Comparison of ENCODE assay signal across 8 cellular contexts in the genomic region with DNA sequence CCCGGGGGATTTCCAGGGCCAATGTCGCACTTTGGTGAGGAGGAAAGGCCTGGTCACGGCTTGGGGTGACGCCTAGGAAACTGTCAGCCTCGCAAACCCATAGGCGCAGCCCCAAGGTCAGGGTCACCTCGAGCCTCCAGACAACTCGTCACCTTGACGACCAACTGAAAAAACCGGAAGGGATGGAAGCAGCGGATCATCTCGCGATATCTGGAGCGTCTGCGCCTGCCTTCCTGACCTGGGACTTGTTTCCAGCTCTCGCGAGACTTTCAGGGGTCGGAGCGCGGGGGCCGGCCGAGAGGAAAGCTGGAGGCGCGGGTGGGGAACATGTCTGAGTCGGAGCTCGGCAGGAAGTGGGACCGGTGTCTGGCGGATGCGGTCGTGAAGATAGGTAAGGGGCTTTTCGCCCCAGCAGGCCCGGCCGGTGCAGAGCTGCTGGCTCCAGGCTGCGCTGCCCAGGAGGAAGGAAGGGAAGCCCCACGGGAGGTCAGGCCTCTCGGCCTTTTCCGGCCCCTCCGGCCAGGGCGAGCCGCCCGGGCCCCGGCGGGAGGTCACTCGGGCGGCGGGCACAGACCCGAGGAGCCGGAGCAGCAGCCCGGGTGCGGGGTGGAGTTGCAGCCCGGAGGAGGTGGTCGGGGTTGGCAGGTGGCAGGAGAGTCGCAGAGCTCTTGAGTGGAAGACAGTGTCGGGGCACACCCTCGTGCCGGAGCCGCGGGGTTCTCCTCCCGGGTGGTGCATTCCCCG. TPM values are rescaled to one million over a fixed set of nuclear protein-coding genes. Genes with fewer than 3 reads are reported as not detected.
A peak's percentile ranks its signal among the peaks of the same experiment; 100 is the strongest.
DNase-seq lines count a peak whose midpoint lies in the region; ATAC-seq and TF ChIP-seq lines count a peak whose summit lies in the region.

No MANE protein-coding gene starts in this region.

- H3K27ac ChIP-seq in DND-41 (ENCODE audit: low read length) (peak overlapping the region; percentile 87), KOPT-K1 (ENCODE audit: low read depth, low read length, poor library complexity, severe bottlenecking) (peak overlapping the region; percentile 92), Peyer's patch (peak overlapping the region; percentile 97 to 99 (median 98)), esophagus squamous epithelium (peak overlapping the region; percentile 95 to 98 (median 97)), muscle layer of duodenum (ENCODE audit: low read length) (peak overlapping the region; percentile 97)

- intact Hi-C loops in esophagus squamous epithelium (cut with DNase I) = no loop called here

- peaks cover 53% of the 10 kb centered on the region for H3K79me2 ChIP-seq in DND-41 (ENCODE audit: insufficient read depth, low read length)

- H4K20me1 ChIP-seq in DND-41 (ENCODE audit: insufficient read depth, low read length) = peaks cover 13% of the 10 kb centered on the region; the same call in 1 of the 2 replicates

- H3K4me2 ChIP-seq in DND-41 (ENCODE audit: insufficient read depth, low read length) = peak overlapping the region; percentile 89

- TF ChIP-seq CTCF in DND-41 (IDR thresholded peaks at IDR 0.05; ENCODE audit: borderline replicate concordance, extremely low read depth, low read length, poor library complexity, severe bottlenecking) = no peak
- TF ChIP-seq CTCF in Peyer's patch (IDR thresholded peaks at IDR 0.05) = no peak
- TF ChIP-seq CTCF in esophagus squamous epithelium (IDR thresholded peaks at IDR 0.05) = no peak

- ATAC-seq in DND-41 (ENCODE audit: insufficient read depth, low read depth) = peak; percentile 91
- ATAC-seq in GM21825 (IDR thresholded peaks at IDR 0.05; ENCODE audit: unreplicated experiment) = peak; percentile 82

- H3K27me3 ChIP-seq in DND-41 (ENCODE audit: insufficient read depth, low read length, poor library complexity) (no peaks in the 10 kb centered on the region), Peyer's patch (no peaks in the 10 kb centered on the region), esophagus squamous epithelium (no peaks in the 10 kb centered on the region), muscle layer of duodenum (ENCODE audit: low read depth, low read length) (no peaks in the 10 kb centered on the region)

- H2AFZ ChIP-seq in DND-41 (ENCODE audit: low read depth, low read length) = peak overlapping the region; percentile 95

- DNase-seq in DND-41 (peak; percentile 97), Peyer's patch (peak; percentile 95 to 99 (median 98)), activated T-helper 1 cell treated with Interleukin-2 at 50 U/mL for 16 hours (ENCODE audit: low read depth) (peak; percentile 91), esophagus squamous epithelium (lab: John Stamatoyannopoulos, UW) (peak; percentile 81)
- DNase-seq in stimulated activated CD8-positive, alpha-beta memory T cell treated with anti-CD3 and anti-CD28 coated beads, Interleukin-7, amount 100 ng/mL, for 24 hours (ENCODE audit: low read depth) = peak; percentile 91

- H3K9ac ChIP-seq in DND-41 (ENCODE audit: low read depth, low read length) = peak overlapping the region; percentile 97

- H3K4me3 ChIP-seq in DND-41 (ENCODE audit: low read depth in 1 of 2, low read length in 2 of 2) (peak overlapping the region; percentile 81 to 89), Peyer's patch (peak overlapping the region; percentile 78 to 96 (median 88)), esophagus squamous epithelium (peak overlapping the region; percentile 76 to 95 (median 92)), muscle layer of duodenum (ENCODE audit: low read depth in 1 of 2, low read length in 2 of 2) (peak overlapping the region; percentile 75 to 77)

- peaks cover 10% of the 10 kb centered on the region for H3K36me3 ChIP-seq in DND-41 (ENCODE audit: insufficient read depth, low read length)
- peaks cover 17% of the 10 kb centered on the region for H3K36me3 ChIP-seq in KOPT-K1 (ENCODE audit: insufficient read depth, low read length)
- peaks cover 0 to 8% (median 0%) of the 10 kb centered on the region in 3 donors for H3K36me3 ChIP-seq in Peyer's patch
- peaks cover 0 to 12% (median 0%) of the 10 kb centered on the region in 3 donors for H3K36me3 ChIP-seq in esophagus squamous epithelium
- no peaks in the 10 kb centered on the region for H3K36me3 ChIP-seq in muscle layer of duodenum (ENCODE audit: control insufficient read depth in 1 of 2, insufficient read depth in 2 of 2, low read length in 2 of 2)

- 0% methylated on average over 11 to 16 of the region's 60 CpGs for WGBS in esophagus squamous epithelium, 2 donors

- TF ChIP-seq POLR2A in Peyer's patch (IDR thresholded peaks at IDR 0.05) (peak; percentile 79 to 82), esophagus squamous epithelium (IDR thresholded peaks at IDR 0.05) (peak in 2 of 4 donors; percentile 70 to 83)

- H3K4me1 ChIP-seq in DND-41 (ENCODE audit: insufficient read depth, low read length) (peaks cover 40% of the 10 kb centered on the region), Peyer's patch (peaks cover 0 to 49% (median 5%) of the 10 kb centered on the region in 4 donors), esophagus squamous epithelium (peaks cover 0 to 57% (median 24%) of the 10 kb centered on the region in 3 donors), muscle layer of duodenum (ENCODE audit: control insufficient read depth in 1 of 2, insufficient read depth in 2 of 2, low read length in 2 of 2) (peaks cover 10 to 32% of the 10 kb centered on the region in 2 donors)

- no peaks in the 10 kb centered on the region for H3K9me3 ChIP-seq in DND-41 (ENCODE audit: insufficient read depth, low read length, severe bottlenecking)
- no peaks in the 10 kb centered on the region for H3K9me3 ChIP-seq in KOPT-K1 (ENCODE audit: insufficient read depth, low read length, poor library complexity, severe bottlenecking)
- H3K9me3 ChIP-seq in Peyer's patch = no peaks in the 10 kb centered on the region
- H3K9me3 ChIP-seq in esophagus squamous epithelium = no peaks in the 10 kb centered on the region
- H3K9me3 ChIP-seq in muscle layer of duodenum (ENCODE audit: control insufficient read depth in 1 of 2, low read length in 2 of 2) = no peaks in the 10 kb centered on the region

RNA-seq across cellular contexts. Expression of gene NBL1, which starts 47.2 kb away (rescaled TPM):
- 100 to 1,000 TPM; 187 to 348 (median 289) TPM for total RNA-seq in Peyer's patch
- 100 to 1,000 TPM in 2 of 4 donors, 10 to 100 TPM in 2; 67.8 to 170 (median 95.1) TPM for total RNA-seq in esophagus squamous epithelium

Comparison
In these comparisons a context has a peak if more than half of its experiments do, and no peak if none do; other contexts are left out.
1. Peak in every context shown above with its lines: DNase-seq, ATAC-seq, H3K4me3 ChIP-seq and H3K27ac ChIP-seq.